ENCODE assay signal across 8 cellular contexts in the genomic region with DNA sequence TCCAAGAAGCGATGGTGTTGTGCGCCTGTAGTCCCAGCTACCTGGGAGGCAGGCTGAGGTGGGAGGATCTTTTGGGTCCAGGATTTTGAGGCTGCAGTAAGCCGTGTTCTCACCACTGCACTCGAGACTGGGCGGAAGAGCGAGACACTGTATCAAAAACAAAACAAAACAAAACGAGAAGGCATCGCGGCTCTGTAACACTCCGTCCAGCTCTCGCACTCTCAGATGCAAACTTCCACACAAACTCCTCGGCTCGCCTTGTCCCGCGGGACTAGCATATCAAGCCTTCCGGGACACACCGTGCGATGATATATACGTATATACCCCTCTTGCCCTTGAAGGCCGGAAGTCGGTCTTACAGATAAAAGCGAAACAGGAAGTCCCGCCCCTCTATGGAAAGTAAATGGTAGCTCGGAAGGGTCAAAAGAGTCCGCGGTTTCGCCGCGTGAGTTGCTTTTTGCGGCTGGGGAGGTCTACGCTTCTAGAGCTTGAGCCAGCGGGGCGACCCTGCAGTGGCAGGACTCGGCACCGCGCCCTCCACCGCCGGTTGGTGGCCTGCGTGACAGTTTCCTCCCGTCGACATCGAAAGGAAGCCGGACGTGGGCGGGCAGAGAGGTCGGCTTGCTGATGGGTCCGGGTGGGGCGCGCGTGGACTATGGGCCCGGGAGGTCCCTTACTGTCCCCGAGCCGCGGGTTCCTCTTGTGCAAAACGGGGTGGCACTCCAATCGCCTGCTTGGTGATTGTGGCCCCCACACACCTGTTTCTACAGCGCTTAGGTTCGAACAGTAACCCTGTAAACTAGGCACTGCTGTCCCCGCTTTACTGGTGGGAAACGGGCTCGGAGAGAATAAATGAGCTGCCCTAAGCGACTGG. TPM values are rescaled to one million over a fixed set of nuclear protein-coding genes. Genes with fewer than 3 reads are reported as not detected.
DNase-seq lines count a peak whose midpoint lies in the region; ATAC-seq and TF ChIP-seq lines count a peak whose summit lies in the region.

Gene COA6 (plus strand): TSS at position 393 of the 874 bp plus-strand sequence. CDS start 11 bp downstream, at position 404.

- peak; percentile 31 to 47 for TF ChIP-seq POLR2A in uterus (IDR thresholded peaks at IDR 0.05)

- H3K27ac ChIP-seq in right cardiac atrium (ENCODE audit: low read length) (peak within 1 kb of the TSS; percentile 95), uterus (peak within 1 kb of the TSS; percentile 91 to 93)

- peak in 1 of 4 experiments; percentile 8 for TF ChIP-seq CTCF in uterus (IDR thresholded peaks at IDR 0.05)

- intact Hi-C loops in T-helper 2 cell treated with Interferon-gamma antibody and Interleukin-4, amounts not matched to agents 100 ng/mL and 5 ng/mL, for 36 hours (cut with micrococcal nuclease) = loop anchor here (1.0 to 10.0 kb wide), 10 partner anchors 16 to 1492 kb away; partner anchors contain the start of genes ARID4B, B3GALNT2, GGPS1 and LYST
- intact Hi-C loops in right cardiac atrium (cut with DNase I) (no loop called here), uterus (cut with DNase I; ENCODE audit: low total_unique reads) (no loop called here)

- H3K9me3 ChIP-seq in right cardiac atrium (ENCODE audit: control insufficient read depth, low read length) (no peaks in the 10 kb centered on the region), uterus (no peaks in the 10 kb centered on the region)

- H3K27me3 ChIP-seq in right cardiac atrium (ENCODE audit: control insufficient read depth, insufficient read depth) (no peaks in the 10 kb centered on the region), uterus (no peaks in the 10 kb centered on the region)

- H3K36me3 ChIP-seq in uterus = no peaks in the 10 kb centered on the region

- peak; percentile 93 for ATAC-seq in GM18502 (IDR thresholded peaks at IDR 0.05; ENCODE audit: poor library complexity, unreplicated experiment)
- peak; percentile 93 for ATAC-seq in HG02943 (IDR thresholded peaks at IDR 0.05; ENCODE audit: low read depth, unreplicated experiment)
- peak; percentile 97 to 98 for ATAC-seq in right cardiac atrium

- no peaks in the 10 kb centered on the region for H3K4me1 ChIP-seq in right cardiac atrium (ENCODE audit: control insufficient read depth, insufficient read depth, low read length)
- no peaks in the 10 kb centered on the region for H3K4me1 ChIP-seq in uterus

- H3K4me3 ChIP-seq in right cardiac atrium (ENCODE audit: low read length) = peak within 1 kb of the TSS; percentile 99
- H3K4me3 ChIP-seq in uterus = peak within 1 kb of the TSS; percentile 84 to 85

- peak; percentile 44 for DNase-seq in NCI-H187 treated with DMSO at 0.1 percent for 48 hours (lab: John Stamatoyannopoulos, UW)
- DNase-seq in anterior cingulate cortex (lab: John Stamatoyannopoulos, UW) = peak; percentile 53 to 97 (median 90)
- peak; percentile 92 to 96 (median 95) for DNase-seq in right cardiac atrium
- DNase-seq in pulmonary artery endothelial cell (ENCODE audit: low read depth, low spot score) = peak; percentile 89
- DNase-seq in uterus = peak; percentile 82 to 90

- under 1% methylated on average over 62 of the region's 62 CpGs for WGBS in right cardiac atrium

RNA-seq across cellular contexts. Expression of gene COA6, which starts in this region (rescaled TPM):
- total RNA-seq in T-helper 2 cell treated with Interferon-gamma antibody and Interleukin-4, amounts not matched to agents 100 ng/mL and 5 ng/mL, for 36 hours = 38.3 and 47.2 TPM in 2 replicates
- total RNA-seq in right cardiac atrium = 10 to 100 TPM; 24.7 to 41.4 (median 34.8) TPM
- polyA plus RNA-seq in right cardiac atrium = 94.3 TPM
- total RNA-seq in pulmonary artery endothelial cell = 21.5 and 32.0 TPM in 2 replicates
- total RNA-seq in uterus = 10 to 100 TPM; 10.6 to 16.8 (median 14.6) TPM

Comparison
In these comparisons a context has a peak if more than half of its experiments do, and no peak if none do; other contexts are left out.
1. Peak in every context shown above with its lines: DNase-seq, ATAC-seq, H3K4me3 ChIP-seq and H3K27ac ChIP-seq.
2. DNase-seq: peak in every context shown above with its lines; median percentile 95 in right cardiac atrium; 90 in anterior cingulate cortex; 89 in pulmonary artery endothelial cell; 86 in uterus; 44 in NCI-H187 treated with DMSO at 0.1 percent for 48 hours.